In the genomic region with DNA sequence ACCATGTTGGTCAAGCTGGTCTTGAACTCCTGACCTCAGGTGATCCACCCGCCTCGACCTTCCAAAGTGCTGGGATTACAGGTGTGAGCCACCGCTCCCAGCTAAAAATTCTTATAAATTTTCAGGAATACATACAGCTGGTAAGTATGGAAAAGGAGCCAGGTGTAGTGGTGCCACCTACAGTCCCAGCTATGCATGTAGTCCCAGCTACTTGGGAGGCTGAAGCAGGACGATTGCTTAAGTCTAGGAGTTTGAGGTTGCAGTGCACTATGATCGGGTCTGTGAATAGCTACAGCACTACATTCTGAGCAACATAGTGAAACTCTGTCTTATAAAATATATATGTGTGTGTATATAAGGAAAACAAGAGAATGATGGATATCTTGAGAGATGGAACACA, we compare ENCODE assay signal across 16 cellular contexts. TPM values are rescaled to one million over a fixed set of nuclear protein-coding genes. Genes with fewer than 3 reads are reported as not detected.
DNase-seq lines count a peak whose midpoint lies in the region; ATAC-seq and TF ChIP-seq lines count a peak whose summit lies in the region.
"Had no signal": no experiment of that assay in that cellular context is flagged by ENCODE, and none has a peak within 500 bp of the region (broad histone marks: within the 10 kb centered on the region; RNA-seq: fewer than 3 reads in every experiment).

No MANE protein-coding gene starts in this region.

- H3K4me1 ChIP-seq in foreskin keratinocyte = no peaks in the 10 kb centered on the region
- H3K4me1 ChIP-seq: Peyer's patch, prostate gland, upper lobe of left lung had no signal

- H3K27ac ChIP-seq in foreskin keratinocyte = no peak overlapping the region
- H3K27ac ChIP-seq: Peyer's patch, prostate gland, upper lobe of left lung had no signal

- DNase-seq in DMS53 (lab: John Stamatoyannopoulos, UW) (peak; percentile 36), DMS53 treated with DMSO at 0.1 percent for 48 hours (lab: John Stamatoyannopoulos, UW; ENCODE audit: unreplicated experiment) (no peak), NCI-H69 (lab: John Stamatoyannopoulos, UW) (peak; percentile 3), foreskin keratinocyte (no peak), NAMALWA (ENCODE audit: low spot score) (no peak)
- DNase-seq: EL; foreskin fibroblast; naive thymus-derived CD8-positive, alpha-beta T cell; NCI-H2029; NCI-H526; Peyer's patch; stimulated activated naive CD4-positive, alpha-beta T cell treated with Interleukin-2 at 50 U/mL for 16 hours; upper lobe of left lung had no signal

- H3K27me3 ChIP-seq in foreskin keratinocyte = no peaks in the 10 kb centered on the region
- H3K27me3 ChIP-seq: Peyer's patch, upper lobe of left lung had no signal

- TF ChIP-seq CTCF in foreskin keratinocyte (conservative IDR thresholded peaks at IDR 0.05) = peak; percentile 40

- ATAC-seq in foreskin keratinocyte = no peak
- no peak for ATAC-seq in HG02885 (IDR thresholded peaks at IDR 0.05; ENCODE audit: poor library complexity, unreplicated experiment)
- ATAC-seq: GM12878; naive thymus-derived CD8-positive, alpha-beta T cell had no signal

RNA-seq across cellular contexts. Expression of a gene that starts 19.0 kb away (rescaled TPM):
- 65.7 and 65.8 TPM in 2 replicates for total RNA-seq in foreskin keratinocyte
- 38.6 and 41.4 TPM in 2 replicates for polyA plus RNA-seq in foreskin keratinocyte

RNA-seq across cellular contexts. Expression of a gene that starts 31.7 kb away (rescaled TPM):
- total RNA-seq in foreskin keratinocyte = 46.3 and 47.2 TPM in 2 replicates
- 38.0 and 43.7 TPM in 2 replicates for polyA plus RNA-seq in foreskin keratinocyte

RNA-seq across cellular contexts. Expression of a gene that starts 36.0 kb away (rescaled TPM):
- 33.9 and 36.1 TPM in 2 replicates for total RNA-seq in foreskin keratinocyte
- polyA plus RNA-seq in foreskin keratinocyte = 28.7 and 29.4 TPM in 2 replicates

RNA-seq across cellular contexts. Expression of a gene that starts 45.2 kb away (rescaled TPM):
- 13.5 and 14.2 TPM in 2 replicates for total RNA-seq in foreskin keratinocyte
- 14.6 and 15.1 TPM in 2 replicates for polyA plus RNA-seq in foreskin keratinocyte

RNA-seq across cellular contexts. Expression of a gene that starts 51.0 kb away (rescaled TPM):
- 111 and 128 TPM in 2 replicates for total RNA-seq in foreskin keratinocyte
- 65.6 and 82.0 TPM in 2 replicates for polyA plus RNA-seq in foreskin keratinocyte

Comparison
In these comparisons a context has a peak if more than half of its experiments do, and no peak if none do; other contexts are left out.
1. DNase-seq: peak in DMS53 (single experiment) and NCI-H69 (single experiment); none in DMS53 treated with DMSO at 0.1 percent for 48 hours (single experiment), foreskin keratinocyte (0 of 2) and NAMALWA (single experiment).